10 cellular contexts compared by ENCODE assay signal in genomic region chr19:1410789-1411188, GRCh38. TPM values are rescaled to one million over a fixed set of nuclear protein-coding genes. Genes with fewer than 3 reads are reported as not detected.
A peak's percentile ranks its signal among the peaks of the same experiment; 100 is the strongest.
DNase-seq lines count a peak whose midpoint lies in the region; ATAC-seq and TF ChIP-seq lines count a peak whose summit lies in the region.
"Had no signal": no experiment of that assay in that cellular context is flagged by ENCODE, and none has a peak within 500 bp of the region (broad histone marks: within the 10 kb centered on the region; RNA-seq: fewer than 3 reads in every experiment).

No MANE protein-coding gene starts in this region.

- H3K36me3 ChIP-seq in liver (ENCODE audit: control insufficient read depth in 4 of 4, insufficient read depth in 3 of 4, low read depth in 1 of 4, low read length in 3 of 4) (peaks cover 0 to 5% (median 0%) of the 10 kb centered on the region in 4 donors), testis (ENCODE audit: low read depth, missing control alignments) (no peaks in the 10 kb centered on the region)

- no peak for ATAC-seq in HG03025 (IDR thresholded peaks at IDR 0.05; ENCODE audit: low FRiP score, unreplicated experiment)

- WGBS in liver = 86% methylated on average over 9 of the region's 9 CpGs
- 62 to 68% methylated on average over 7 to 9 of the region's 9 CpGs for WGBS in testis, 2 donors

- H3K4me1 ChIP-seq in liver (ENCODE audit: control insufficient read depth in 4 of 4, insufficient read depth in 4 of 4, low read length in 3 of 4) (peaks cover 34 to 64% (median 56%) of the 10 kb centered on the region in 4 donors), testis (peaks cover 67% of the 10 kb centered on the region)

- TF ChIP-seq POLR2A in testis (IDR thresholded peaks at IDR 0.05) = no peak

- intact Hi-C loops in testis (cut with DNase I; ENCODE audit: low total_unique reads) = no loop called here

- H3K27ac ChIP-seq in angular gyrus (ENCODE audit: low read depth, low read length) = peak overlapping the region; percentile 32
- peak overlapping the region; percentile 62 to 67 for H3K27ac ChIP-seq in liver (ENCODE audit: low read depth in 1 of 2, low read length in 2 of 2)
- peak overlapping the region; percentile 19 to 50 for H3K27ac ChIP-seq in testis
- H3K27ac ChIP-seq: SJSA1 had no signal

- peaks cover 27% of the 10 kb centered on the region for H3K36me3 Mint-ChIP-seq in activated naive CD4-positive, alpha-beta T cell treated with anti-CD3 and anti-CD28 coated beads, Interleukin-2, amount 10 ng/mL, durations not matched to agents 7 days and 5 days

- H3K27me3 ChIP-seq in liver (ENCODE audit: control insufficient read depth in 4 of 4, insufficient read depth in 4 of 4, low read length in 3 of 4) = no peaks in the 10 kb centered on the region
- H3K27me3 ChIP-seq in testis = no peaks in the 10 kb centered on the region
- H3K27me3 ChIP-seq: SJSA1 had no signal

- DNase-seq in activated naive CD4-positive, alpha-beta T cell treated with anti-CD3 and anti-CD28 coated beads, Interleukin-2, amount 10 ng/mL, durations not matched to agents 7 days and 5 days = no peak
- DNase-seq in activated naive CD4-positive, alpha-beta T cell (lab: John Stamatoyannopoulos, UW) = no peak
- DNase-seq in testis (no peak), HK-2 (ENCODE audit: unreplicated experiment) (no peak), AG08395 (ENCODE audit: low spot score) (no peak)
- DNase-seq: NCI-H146 had no signal

- H3K4me3 ChIP-seq in liver (ENCODE audit: low read depth in 1 of 3, low read length in 3 of 3) = no peak overlapping the region
- no peak overlapping the region for H3K4me3 ChIP-seq in testis
- H3K4me3 ChIP-seq: SJSA1 had no signal

- H3K9me3 ChIP-seq in liver (ENCODE audit: control insufficient read depth in 4 of 4, low read length in 3 of 4) (no peaks in the 10 kb centered on the region), testis (no peaks in the 10 kb centered on the region)
- H3K9me3 ChIP-seq: SJSA1 had no signal

- no peak for TF ChIP-seq RAD21 in liver (IDR thresholded peaks at IDR 0.05)

- H3K27ac Mint-ChIP-seq in activated naive CD4-positive, alpha-beta T cell treated with anti-CD3 and anti-CD28 coated beads, Interleukin-2, amount 10 ng/mL, durations not matched to agents 7 days and 5 days = peak overlapping the region; percentile 83

- peaks cover 63% of the 10 kb centered on the region for H3K4me1 Mint-ChIP-seq in activated naive CD4-positive, alpha-beta T cell treated with anti-CD3 and anti-CD28 coated beads, Interleukin-2, amount 10 ng/mL, durations not matched to agents 7 days and 5 days

- H3K27me3 Mint-ChIP-seq in activated naive CD4-positive, alpha-beta T cell treated with anti-CD3 and anti-CD28 coated beads, Interleukin-2, amount 10 ng/mL, durations not matched to agents 7 days and 5 days = no peaks in the 10 kb centered on the region

- H3K9ac ChIP-seq in liver (ENCODE audit: low read depth in 1 of 2, low read length in 2 of 2) = peak overlapping the region in 1 of 2 donors; percentile 6

- TF ChIP-seq CTCF in liver (IDR thresholded peaks at IDR 0.05; ENCODE audit: low read depth, low read length, missing input control) = no peak
- no peak for TF ChIP-seq CTCF in testis (IDR thresholded peaks at IDR 0.05)

- CTCF ChIA-PET in activated naive CD4-positive, alpha-beta T cell treated with anti-CD3 and anti-CD28 coated beads, Interleukin-2, amount 10 ng/mL, durations not matched to agents 7 days and 5 days (lab: Charles Lee) = no interaction called here

- peak overlapping the region; percentile 82 for H3K4me3 Mint-ChIP-seq in activated naive CD4-positive, alpha-beta T cell treated with anti-CD3 and anti-CD28 coated beads, Interleukin-2, amount 10 ng/mL, durations not matched to agents 7 days and 5 days

- no peaks in the 10 kb centered on the region for H3K9me3 Mint-ChIP-seq in activated naive CD4-positive, alpha-beta T cell treated with anti-CD3 and anti-CD28 coated beads, Interleukin-2, amount 10 ng/mL, durations not matched to agents 7 days and 5 days

TF ChIP-seq in liver, 16 proteins besides CTCF, POLR2A, EP300 and RAD21:
- TF ChIP-seq EGR1 (IDR thresholded peaks at IDR 0.05; ENCODE audit: low read depth in 2 of 2) = no peak

RNA-seq across cellular contexts. Expression of gene DAZAP1, which starts 3.4 kb away (rescaled TPM):
- total RNA-seq in liver (10 to 100 TPM; 30.0 to 45.0 TPM), testis (10 to 100 TPM; 97.9 to 99.6 TPM)
- polyA plus RNA-seq in liver (10 to 100 TPM in 1 of 2 donors, 1 to 10 TPM in 1; 5.4 to 29.4 TPM), testis (ENCODE audit: insufficient read depth, low read depth, low replicate concordance) (215 TPM)

RNA-seq across cellular contexts. Expression of gene GAMT, which starts 9.4 kb away (rescaled TPM):
- 100 to 1,000 TPM in 1 of 2 donors, 10 to 100 TPM in 1; 76.2 to 181 TPM for total RNA-seq in liver
- 100 to 1,000 TPM; 367 to 394 TPM for polyA plus RNA-seq in liver
- total RNA-seq in testis = 100 to 1,000 TPM; 144 to 191 TPM
- polyA plus RNA-seq in testis (ENCODE audit: insufficient read depth, low read depth, low replicate concordance) = 92.2 TPM

RNA-seq across cellular contexts. Expression of gene NDUFS7, which starts 27.1 kb away (rescaled TPM):
- total RNA-seq in liver = 10 to 100 TPM; 54.4 to 85.7 TPM
- 100 to 1,000 TPM; 170 to 185 TPM for polyA plus RNA-seq in liver
- 100 to 1,000 TPM; 170 to 176 TPM for total RNA-seq in testis
- 172 TPM for polyA plus RNA-seq in testis (ENCODE audit: insufficient read depth, low read depth, low replicate concordance)

RNA-seq across cellular contexts. Expression of gene RPS15, which starts 27.4 kb away (rescaled TPM):
- total RNA-seq in liver (100 to 1,000 TPM; 296 to 408 TPM), testis (1,000 to 10,000 TPM; 1,248 to 1,750 TPM)
- polyA plus RNA-seq in liver (100 to 1,000 TPM; 420 to 954 TPM), testis (ENCODE audit: insufficient read depth, low read depth, low replicate concordance) (768 TPM)

RNA-seq across cellular contexts. Expression of gene APC2, which starts 39.1 kb away (rescaled TPM):
- total RNA-seq in liver = under 1 TPM; under 0.01 to 0.05 TPM
- under 1 TPM; 0.01 to 0.06 TPM for polyA plus RNA-seq in liver
- 1 to 10 TPM; 4.6 to 5.9 TPM for total RNA-seq in testis
- 2.8 TPM for polyA plus RNA-seq in testis (ENCODE audit: insufficient read depth, low read depth, low replicate concordance)
- total RNA-seq: SJSA1 had no signal
